8 cellular contexts compared by ENCODE assay signal in the genomic region with DNA sequence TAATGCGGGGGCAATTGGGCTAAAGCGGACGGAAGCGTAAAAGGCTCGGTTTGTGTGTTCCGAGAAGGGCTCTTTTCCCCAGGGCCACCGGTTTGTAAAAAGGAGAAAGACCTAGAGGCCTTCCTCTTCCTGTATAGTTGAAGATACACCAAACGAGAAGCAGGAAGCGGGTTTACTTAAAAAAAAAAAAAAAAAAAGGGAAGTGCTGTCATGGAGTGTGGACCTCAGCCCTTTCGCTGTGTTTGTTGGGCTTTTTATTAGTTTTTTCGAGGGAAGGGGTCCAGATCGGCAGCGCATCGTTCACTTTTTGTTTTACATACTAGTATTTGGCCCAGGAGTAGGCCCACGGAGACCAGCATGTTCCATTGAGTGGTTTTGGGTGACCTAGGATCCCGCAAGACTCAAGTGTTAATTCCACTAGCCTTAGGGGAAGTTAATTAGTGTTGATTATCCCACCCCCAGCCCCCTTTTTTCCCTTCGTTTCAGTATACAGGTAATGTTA. TPM values are rescaled to one million over a fixed set of nuclear protein-coding genes. Genes with fewer than 3 reads are reported as not detected.
DNase-seq lines count a peak whose midpoint lies in the region; ATAC-seq, FAIRE-seq and TF ChIP-seq lines count a peak whose summit lies in the region.

No MANE protein-coding gene starts in this region.

- no peak overlapping the region for H2BK120ac ChIP-seq in H1 (replicated peaks; ENCODE audit: low read depth, low read length)

- no peak overlapping the region for H4K91ac ChIP-seq in H1 (replicated peaks; ENCODE audit: insufficient read length, low read length)

- H3K27me3 ChIP-seq in H1 (replicated peaks in 1 of 4; ENCODE audit: control insufficient read depth in 3 of 4, extremely low read depth in 1 of 4, insufficient read depth in 3 of 4, low read length in 3 of 4) (no peaks in the 10 kb centered on the region), vagina (no peaks in the 10 kb centered on the region)

- peak overlapping the region; percentile 80 to 92 for H3K4me2 ChIP-seq in H1 (ENCODE audit: insufficient read depth in 1 of 2, low read depth in 2 of 2, low read length in 2 of 2)

- no peak for TF ChIP-seq CTCF in H1 (IDR thresholded peaks at IDR 0.05; ENCODE audit: control extremely low read depth in 1 of 3, insufficient read depth in 1 of 3, low read depth in 1 of 3, low read length in 3 of 3)
- no peak for TF ChIP-seq CTCF in vagina (IDR thresholded peaks at IDR 0.05)

- H2BK20ac ChIP-seq in H1 (ENCODE audit: low read length) = no peak overlapping the region

- POLR2A ChIA-PET in H1 (lab: Charles Lee; ENCODE audit: partially characterized antibody) = interaction anchor here (0.9 to 1.8 kb wide), 5 partner anchors 10 to 171 kb away, joined by 3 to 8 read pairs (median 4); no protein-coding TSS in a partner anchor

- H2AK5ac ChIP-seq in H1 (ENCODE audit: low read depth, low read length) = no peak overlapping the region

- peak overlapping the region; percentile 61 to 89 (median 75); a peak in 6 of 7 replicates for H3K9ac ChIP-seq in H1 (replicated peaks in 1 of 4; ENCODE audit: extremely low read depth in 1 of 4, low read depth in 3 of 4, low read length in 3 of 4)

- TF ChIP-seq RAD21 in H1 (IDR thresholded peaks at IDR 0.05 in 1 of 2, conservative IDR thresholded peaks at IDR 0.05 in 1 of 2; ENCODE audit: low read depth in 2 of 2, low read length in 2 of 2) = no peak

- peak overlapping the region; percentile 58; the same call in 1 of the 2 replicates for H2AFZ ChIP-seq in H1 (ENCODE audit: low read length)

- H3K9me3 ChIP-seq in H1 (ENCODE audit: insufficient read depth in 2 of 2, low read depth in 1 of 2, low read length in 1 of 2) (no peaks in the 10 kb centered on the region), vagina (no peaks in the 10 kb centered on the region)

- CTCF ChIA-PET in H1 (lab: Charles Lee; ENCODE audit: partially characterized antibody) = no interaction called here

- TF ChIP-seq EP300 in H1 (IDR thresholded peaks at IDR 0.05; ENCODE audit: borderline replicate concordance in 1 of 2, low read depth in 2 of 2, low read length in 2 of 2) = no peak

- H3K79me1 ChIP-seq in H1 (ENCODE audit: low read depth, low read length) = no peaks in the 10 kb centered on the region

- peak overlapping the region; percentile 100 for H3K4me3 ChIP-seq in Jurkat, Clone E6-1 (ENCODE audit: low read length)
- H3K4me3 ChIP-seq in H1 (ENCODE audit: extremely low read depth in 1 of 4, insufficient read depth in 2 of 4, low read depth in 3 of 4, low read length in 4 of 4) (peak overlapping the region; percentile 85 to 100 (median 97)), vagina (peak overlapping the region; percentile 84 to 97)

- H3K4me1 ChIP-seq in H1 (replicated peaks in 1 of 4; ENCODE audit: control insufficient read depth in 3 of 4, insufficient read depth in 4 of 4, low read length in 3 of 4) (peaks cover 0 to 3% (median 0%) of the 10 kb centered on the region in 4 experiments; a peak in 1 of 7 replicates), vagina (peaks cover 55% of the 10 kb centered on the region)

- H3K36me3 ChIP-seq in H1 (ENCODE audit: control insufficient read depth in 2 of 4, insufficient read depth in 4 of 4, low read length in 3 of 4) = peaks cover 0 to 3% (median 0%) of the 10 kb centered on the region in 4 experiments; a peak in 1 of 8 replicates
- H3K36me3 ChIP-seq in vagina = peaks cover 0 to under 1% of the 10 kb centered on the region in 2 donors

- 0 out of 2 replicates have a peak overlapping the region, but pooled peaks have one; percentile 87 for H2BK5ac ChIP-seq in H1 (ENCODE audit: low read depth, low read length)

- intact Hi-C loops in vagina (cut with DNase I) = loop anchor here (5.0 kb wide), 1 partner anchor 204 kb away; a partner anchor contains a TSS

- no peak overlapping the region for H3K23ac ChIP-seq in H1 (ENCODE audit: insufficient read length)

- H2BK15ac ChIP-seq in H1 (ENCODE audit: low read length) = no peak overlapping the region

- no peak overlapping the region for H2BK12ac ChIP-seq in H1 (ENCODE audit: low read depth, low read length)

- H4K20me1 ChIP-seq in H1 (replicated peaks in 1 of 2; ENCODE audit: control insufficient read depth in 1 of 2, insufficient read depth in 2 of 2, low read length in 2 of 2) = peaks cover 0 to 4% of the 10 kb centered on the region in 2 experiments

- peaks cover 7% of the 10 kb centered on the region for H3K23me2 ChIP-seq in H1 (ENCODE audit: low read depth, low read length)

- 4% methylated on average over 16 of the region's 17 CpGs; no CpG with 5 or more reads in 1 of the 2 experiments for WGBS in H1 (ENCODE audit: extremely low coverage in 1 of 2, insufficient coverage in 1 of 2, insufficient read length in 1 of 2, insufficient replicate concordance in 2 of 2, low coverage in 1 of 2, low lambda C conversion rate in 2 of 2, missing lambda C conversion rate in 1 of 2), 2 experiments

- peak; percentile 36 for ATAC-seq in GM21529 (IDR thresholded peaks at IDR 0.05; ENCODE audit: unreplicated experiment)

- peaks cover 0 to 57% of the 10 kb centered on the region in 2 experiments; a peak in 3 of 4 replicates for H3K79me2 ChIP-seq in H1 (ENCODE audit: control insufficient read depth in 1 of 2, insufficient read depth in 2 of 2, low read length in 2 of 2)

- H3K14ac ChIP-seq in H1 (ENCODE audit: insufficient read length) = no peak overlapping the region

- no peak overlapping the region for H3K4ac ChIP-seq in H1 (replicated peaks; ENCODE audit: insufficient read length, low read depth, low read length)

- H3K18ac ChIP-seq in H1 (ENCODE audit: extremely low read depth, low read length) = peak overlapping the region; percentile 83

- H4K8ac ChIP-seq in H1 (ENCODE audit: extremely low read depth, insufficient read depth, low read length) = no peak overlapping the region

- H3K56ac ChIP-seq in H1 (replicated peaks; ENCODE audit: insufficient read length, low read depth, low read length) = peak overlapping the region; percentile 64

- FAIRE-seq in H1 (lab: Jason Lieb, UNC) = no peak

- peak overlapping the region; percentile 60; the same call in 1 of the 2 replicates for H3K27ac ChIP-seq in H1 (ENCODE audit: low read depth, low read length)
- peak overlapping the region; percentile 92 for H3K27ac ChIP-seq in vagina

- TF ChIP-seq POLR2A in H1 (IDR thresholded peaks at IDR 0.05; ENCODE audit: control extremely low read depth in 1 of 2, low read depth in 2 of 2, low read length in 2 of 2) = no peak
- TF ChIP-seq POLR2A in vagina (IDR thresholded peaks at IDR 0.05) = no peak

- peak overlapping the region; percentile 34 for H4K5ac ChIP-seq in H1 (ENCODE audit: insufficient read length, low read depth, low read length)

- DNase-seq in DMS79 treated with DMSO at 0.1 percent for 48 hours (lab: John Stamatoyannopoulos, UW) (peak; percentile 27), DMS79 (lab: John Stamatoyannopoulos, UW) (no peak), T-helper 2 cell (peak in 4 of 5 experiments; percentile 11 to 84 (median 19)), H1 (ENCODE audit: low read depth in 1 of 2, low spot score in 2 of 2) (no peak), midbrain (lab: John Stamatoyannopoulos, UW) (peak; percentile 58), vagina (ENCODE audit: extremely low spot score in 2 of 2) (no peak)
- DNase-seq in Jurkat, Clone E6-1 (ENCODE audit: low read depth, low spot score) = peak; percentile 64

TF ChIP-seq in H1, 55 proteins besides CTCF, POLR2A, EP300 and RAD21:
- TF ChIP-seq RXRA (IDR thresholded peaks at IDR 0.05; ENCODE audit: insufficient read depth, low read depth, low read length) (no peak), TEAD4 (IDR thresholded peaks at IDR 0.05; ENCODE audit: low read depth, low read length) (no peak), SAP30 (IDR thresholded peaks at IDR 0.05; ENCODE audit: insufficient read depth, insufficient replicate concordance, low read length) (no peak), RBBP5 (IDR thresholded peaks at IDR 0.05; ENCODE audit: borderline replicate concordance, low read depth, low read length) (no peak), ZNF274 (IDR thresholded peaks at IDR 0.05; ENCODE audit: borderline replicate concordance, extremely low read depth, low read length) (no peak), SUZ12 (IDR thresholded peaks at IDR 0.05; ENCODE audit: low read length) (no peak), YY1 (IDR thresholded peaks at IDR 0.05; ENCODE audit: low read depth, low read length) (no peak), TAF1 (IDR thresholded peaks at IDR 0.05; ENCODE audit: low read depth, low read length) (no peak), CBX5 (IDR thresholded peaks at IDR 0.05; ENCODE audit: low read depth, low read length) (no peak), RNF2 (IDR thresholded peaks at IDR 0.05; ENCODE audit: borderline replicate concordance, low read depth, low read length, missing control alignments, poor library complexity, severe bottlenecking) (no peak), POU5F1 (IDR thresholded peaks at IDR 0.05; ENCODE audit: low read depth, low read length) (no peak), BCL11A (IDR thresholded peaks at IDR 0.05; ENCODE audit: low read depth in 2 of 2, low read length in 2 of 2) (no peak), TBP (IDR thresholded peaks at IDR 0.05; ENCODE audit: low read depth, low read length) (no peak), SP2 (IDR thresholded peaks at IDR 0.05; ENCODE audit: low read length) (no peak), SIN3A (conservative IDR thresholded peaks at IDR 0.05 in 1 of 2, IDR thresholded peaks at IDR 0.05 in 1 of 2; ENCODE audit: low read depth in 1 of 2, low read length in 2 of 2) (no peak), SIRT6 (IDR thresholded peaks at IDR 0.05; ENCODE audit: low read length) (no peak), MAFK (IDR thresholded peaks at IDR 0.05; ENCODE audit: low read depth, low read length) (no peak)

RNA-seq across cellular contexts. Expression of a gene that starts 0.7 kb away (rescaled TPM):
- 205 TPM for polyA plus RNA-seq in Jurkat, Clone E6-1 (2012; ENCODE audit: insufficient read depth, insufficient read length)
- total RNA-seq in H1 (2021; fragmentation: NEBNext Ultra II Directional; extraction: Animal tissue kit (Norgen Biotek cat#: 25700)) = 165 and 171 TPM in 2 replicates
- polyA plus RNA-seq in H1 (2011; rRNA removed) = 19.7 and 28.3 TPM in 2 replicates
- 33.0 TPM for polyA plus RNA-seq in H1 (2011; cell fraction: cytosol; rRNA removed)
- 5.3 TPM for polyA plus RNA-seq in H1 (2011; cell fraction: nucleus; rRNA removed)
- polyA plus RNA-seq in H1 (2012, experiment 1 of 2) = 73.1 to 157 TPM (median 82.2 TPM) in 4 replicates
- polyA plus RNA-seq in H1 (2012, experiment 2 of 2) = 7.5 TPM
- polyA plus RNA-seq in H1 (2013, experiment 1 of 2) = 76.5 TPM
- polyA plus RNA-seq in H1 (2013, experiment 2 of 2) = 80.3 TPM
- 34.3 and 52.2 TPM in 2 replicates for polyA minus RNA-seq in H1 (2011; rRNA and poly(A)+ RNA removed)
- 34.3 TPM for polyA minus RNA-seq in H1 (2011; cell fraction: cytosol; rRNA and poly(A)+ RNA removed)
- polyA minus RNA-seq in H1 (2011; cell fraction: nucleus; rRNA and poly(A)+ RNA removed) = 14.4 TPM
- total RNA-seq in vagina = 70.0 TPM

Comparison
In these comparisons a context has a peak if more than half of its experiments do, and no peak if none do; other contexts are left out.
1. DNase-seq: peak in DMS79 treated with DMSO at 0.1 percent for 48 hours (single experiment), Jurkat, Clone E6-1 (single experiment), T-helper 2 cell (4 of 5) and midbrain (single experiment); none in DMS79 (single experiment), H1 (0 of 2) and vagina (0 of 2).
2. Peak in every context shown above with its lines, with median percentiles within 50 percentile points of each other: H3K4me3 ChIP-seq.